9 cellular contexts compared by ENCODE assay signal in genomic region chr11:64358536-64358906, GRCh38. TPM values are rescaled to one million over a fixed set of nuclear protein-coding genes. Genes with fewer than 3 reads are reported as not detected.
DNase-seq lines count a peak whose midpoint lies in the region; ATAC-seq and TF ChIP-seq lines count a peak whose summit lies in the region.
"Had no signal": no experiment of that assay in that cellular context is flagged by ENCODE, and none has a peak within 500 bp of the region (broad histone marks: within the 10 kb centered on the region; RNA-seq: fewer than 3 reads in every experiment).

No MANE protein-coding gene starts in this region.

- intact Hi-C loops in ascending aorta (cut with DNase I), result loop anchor here (2.0 to 5.0 kb wide), 3 partner anchors 54 to 294 kb away; partner anchors contain the start of gene ESRRA

- no peak for ATAC-seq in HG03039 (IDR thresholded peaks at IDR 0.05; ENCODE audit: unreplicated experiment)

- H3K9me3 ChIP-seq in HUES6 (ENCODE audit: control insufficient read depth, insufficient read depth, low read depth, low read length), result no peaks in the 10 kb centered on the region
- no peaks in the 10 kb centered on the region for H3K9me3 ChIP-seq in ascending aorta

- H3K4me1 ChIP-seq in HUES6 (ENCODE audit: control insufficient read depth, insufficient read depth, low read length), result peaks cover 38% of the 10 kb centered on the region
- H3K4me1 ChIP-seq in ascending aorta, result peaks cover 20 to 32% of the 10 kb centered on the region in 2 donors

- no peak for TF ChIP-seq CTCF in ascending aorta (IDR thresholded peaks at IDR 0.05)

- peak overlapping the region; percentile 18 for H3K9ac ChIP-seq in HUES6 (ENCODE audit: low read length)

- DNase-seq in ascending aorta (ENCODE audit: low spot score in 2 of 2) (no peak), superior temporal gyrus (ENCODE audit: extremely low spot score) (peak; percentile 11), HEK293T (ENCODE audit: extremely low spot score) (no peak)
- no peak for DNase-seq in activated effector memory CD4-positive, alpha-beta T cell treated with Interleukin-2 at 50 U/mL for 16 hours
- DNase-seq in activated CD4-positive, alpha-beta T cell treated with anti-CD3 and anti-CD28 coated beads for 4 hours, result no peak
- DNase-seq: NCI-H2029 treated with DMSO at 0.1 percent for 48 hours had no signal

- H3K27ac ChIP-seq in HUES6 (ENCODE audit: low read depth, low read length) (peak overlapping the region; percentile 34; the same call in 1 of the 2 replicates), ascending aorta (peak overlapping the region; percentile 84 to 88), layer of hippocampus (ENCODE audit: low read depth, low read length) (peak overlapping the region; percentile 93)

- H3K36me3 ChIP-seq in HUES6 (ENCODE audit: control insufficient read depth, insufficient read depth, low read length) (peaks cover 31% of the 10 kb centered on the region), ascending aorta (peaks cover 30% of the 10 kb centered on the region in 2 donors)

- POLR2A ChIA-PET in HEK293T (lab: Yijun Ruan, JAX), result interaction anchor here (1.0 to 7.1 kb wide), 2 partner anchors 18 to 41 kb away, joined by 5 to 70 read pairs; partner anchors contain the start of genes PRDX5 and TRMT112

- H3K4me3 ChIP-seq in HUES6 (ENCODE audit: low read depth, low read length), result peak overlapping the region; percentile 79
- peak overlapping the region; percentile 75 to 95 for H3K4me3 ChIP-seq in ascending aorta

- CTCF ChIA-PET in HEK293T (lab: Yijun Ruan, JAX), result no interaction called here

- H3K27me3 ChIP-seq in HUES6 (ENCODE audit: control insufficient read depth, insufficient read depth, low read length), result no peaks in the 10 kb centered on the region
- H3K27me3 ChIP-seq in ascending aorta, result no peaks in the 10 kb centered on the region
- H3K27me3 ChIP-seq in layer of hippocampus (ENCODE audit: control insufficient read depth, insufficient read depth, low read length), result no peaks in the 10 kb centered on the region

TF ChIP-seq in HEK293T, 16 proteins besides CTCF, POLR2A, EP300 and RAD21:
- TF ChIP-seq FOXK2 (IDR thresholded peaks at IDR 0.05) (no peak), LEF1 (IDR thresholded peaks at IDR 0.05; ENCODE audit: borderline replicate concordance) (no peak), FOXA1 (IDR thresholded peaks at IDR 0.05) (no peak), CTBP1 (IDR thresholded peaks at IDR 0.05; ENCODE audit: borderline replicate concordance) (no peak), BHLHE40 (IDR thresholded peaks at IDR 0.05; ENCODE audit: borderline replicate concordance) (no peak), NFRKB (IDR thresholded peaks at IDR 0.05) (no peak), ARNT (IDR thresholded peaks at IDR 0.05) (no peak), ELF4 (IDR thresholded peaks at IDR 0.05) (no peak), L3MBTL2 (conservative IDR thresholded peaks at IDR 0.05) (no peak)

RNA-seq across cellular contexts. Expression of gene RPS6KA4, which starts 0.4 kb away (rescaled TPM):
- 81.5 TPM for total RNA-seq in ascending aorta

RNA-seq across cellular contexts. Expression of gene CCDC88B, which starts 18.5 kb away (rescaled TPM):
- 5.1 TPM for total RNA-seq in ascending aorta

RNA-seq across cellular contexts. Expression of gene PRDX5, which starts 40.6 kb away (rescaled TPM):
- 153 TPM for total RNA-seq in ascending aorta

RNA-seq across cellular contexts. Expression of gene TRMT112, which starts 41.2 kb away (rescaled TPM):
- 384 TPM for total RNA-seq in ascending aorta

RNA-seq across cellular contexts. Expression of gene ESRRA, which starts 53.2 kb away (rescaled TPM):
- total RNA-seq in ascending aorta, result 53.4 TPM

Comparison
In these comparisons a context has a peak if more than half of its experiments do, and no peak if none do; other contexts are left out.
1. H3K27ac ChIP-seq: peak in every context shown above with its lines; median percentile 93 in layer of hippocampus; 86 in ascending aorta; 34 in HUES6.